In the genomic region with DNA sequence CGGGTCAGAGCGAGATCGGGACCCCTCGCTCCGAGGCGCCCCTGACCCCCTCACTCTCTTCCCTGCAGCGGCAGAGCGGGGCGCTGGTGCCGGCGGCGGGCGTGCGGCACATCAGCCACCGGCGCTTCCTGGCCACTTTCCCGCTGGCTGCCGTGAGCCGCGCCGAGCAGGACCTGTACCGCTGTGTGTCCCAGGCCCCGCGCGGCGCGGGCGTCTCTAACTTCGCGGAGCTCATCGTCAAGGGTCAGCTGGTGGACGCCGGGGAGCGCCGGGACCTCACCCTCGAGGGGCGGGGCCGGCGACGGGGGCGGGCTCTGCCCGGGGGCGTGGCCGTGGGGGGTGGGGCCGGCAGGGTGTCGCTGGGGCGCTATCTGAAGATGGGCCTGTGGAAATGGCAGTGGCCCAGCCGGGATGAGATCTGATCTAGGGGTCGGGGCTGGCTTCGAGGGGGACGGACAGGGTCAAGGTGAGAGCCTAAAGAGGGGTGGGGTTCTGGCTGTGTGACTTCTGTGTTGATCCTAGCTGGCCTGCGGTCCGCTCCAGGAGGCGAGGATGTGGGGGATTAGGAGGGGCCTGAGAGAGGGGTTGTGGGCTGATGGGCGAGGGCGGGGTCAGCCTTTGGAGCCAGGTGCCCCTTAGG, we compare ENCODE assay signal across 8 cellular contexts. TPM values are rescaled to one million over a fixed set of nuclear protein-coding genes. Genes with fewer than 3 reads are reported as not detected.
DNase-seq lines count a peak whose midpoint lies in the region; ATAC-seq and TF ChIP-seq lines count a peak whose summit lies in the region.

No MANE protein-coding gene starts in this region.

- no peak overlapping the region for H3K27ac ChIP-seq in fibroblast of lung (ENCODE audit: insufficient read depth, low read length)

- H3K27me3 Mint-ChIP-seq in nephron progenitor cell (ENCODE audit: low read depth, poor library complexity), result peaks cover 9% of the 10 kb centered on the region

- DNase-seq in HFF-Myc (ENCODE audit: extremely low read depth, low read depth) (no peak), fibroblast of lung (ENCODE audit: low read depth in 2 of 2) (peak; percentile 39 to 57), nephron progenitor cell (peak; percentile 84), retina (no peak), NCI-H2227 (lab: John Stamatoyannopoulos, UW; ENCODE audit: unreplicated experiment) (no peak), HCEC 1CT (no peak)
- peak; percentile 40 for DNase-seq in activated CD8-positive, alpha-beta memory T cell treated with anti-CD3 and anti-CD28 coated beads, Interleukin-2, amount 50 U/mL, for 4 hours

- H3K9me3 ChIP-seq in fibroblast of lung (ENCODE audit: control insufficient read depth, insufficient read depth, low read depth, low read length), result no peaks in the 10 kb centered on the region

- H3K9me3 Mint-ChIP-seq in nephron progenitor cell, result peaks cover 15% of the 10 kb centered on the region

- ATAC-seq in GM21825 (IDR thresholded peaks at IDR 0.05; ENCODE audit: unreplicated experiment), result no peak

- H3K4me1 ChIP-seq in fibroblast of lung (ENCODE audit: control insufficient read depth, extremely low read depth, insufficient read depth, low read length), result peaks cover 2% of the 10 kb centered on the region

- H3K9ac ChIP-seq in fibroblast of lung (ENCODE audit: insufficient read depth, low read length), result peak overlapping the region; percentile 29

- peak overlapping the region; percentile 84 for H3K4me3 Mint-ChIP-seq in nephron progenitor cell

- no peaks in the 10 kb centered on the region for H3K36me3 ChIP-seq in fibroblast of lung (ENCODE audit: control insufficient read depth, insufficient read depth, low read length)

- peaks cover 31% of the 10 kb centered on the region for H3K36me3 Mint-ChIP-seq in nephron progenitor cell (ENCODE audit: low read depth)

- no peaks in the 10 kb centered on the region for H4K20me1 ChIP-seq in fibroblast of lung (ENCODE audit: control insufficient read depth, extremely low read depth, insufficient read depth, low read length)

- no peak overlapping the region for H3K27ac Mint-ChIP-seq in nephron progenitor cell

- no peaks in the 10 kb centered on the region for H3K79me2 ChIP-seq in fibroblast of lung (ENCODE audit: control insufficient read depth, insufficient read depth, low read length)

- H2AFZ ChIP-seq in fibroblast of lung (ENCODE audit: low read length), result peak overlapping the region; percentile 60

- TF ChIP-seq CTCF in HFF-Myc (IDR thresholded peaks at IDR 0.05; ENCODE audit: low read depth, low read length, missing control alignments) (no peak), fibroblast of lung (conservative IDR thresholded peaks at IDR 0.05 in 1 of 2, IDR thresholded peaks at IDR 0.05 in 1 of 2; ENCODE audit: low read depth in 1 of 2, low read length in 2 of 2) (no peak), nephron progenitor cell (IDR thresholded peaks at IDR 0.05) (no peak)

- peak overlapping the region; percentile 92 for H3K4me2 ChIP-seq in fibroblast of lung (ENCODE audit: extremely low read depth, insufficient read depth, low read length)

- H3K4me1 Mint-ChIP-seq in nephron progenitor cell, result peaks cover 46% of the 10 kb centered on the region

- peaks cover 2% of the 10 kb centered on the region for H3K27me3 ChIP-seq in fibroblast of lung (ENCODE audit: control insufficient read depth, insufficient read depth, low read length)

- H3K4me3 ChIP-seq in HFF-Myc (replicated peaks; ENCODE audit: low read depth, low read length), result peak overlapping the region; percentile 39
- peak overlapping the region; percentile 34 to 67 (median 50) for H3K4me3 ChIP-seq in fibroblast of lung (replicated peaks in 1 of 4; ENCODE audit: control extremely low read depth in 1 of 4, insufficient read depth in 1 of 4, low read depth in 3 of 4, low read length in 4 of 4)

RNA-seq across cellular contexts. Expression of gene PTPRU, which starts 23.6 kb away (rescaled TPM):
- 25.8 and 27.0 TPM in 2 replicates for total RNA-seq in fibroblast of lung
- 0.58 and 1.4 TPM in 2 replicates for polyA plus RNA-seq in fibroblast of lung
- polyA plus RNA-seq in fibroblast of lung (2012), result 1.5 and 3.1 TPM in 2 replicates
- polyA minus RNA-seq in fibroblast of lung (ENCODE audit: low replicate concordance), result 2.6 and 17.7 TPM in 2 replicates

RNA-seq across cellular contexts. Expression of gene MECR, which starts 29.2 kb away (rescaled TPM):
- 16.9 and 17.5 TPM in 2 replicates for total RNA-seq in fibroblast of lung
- polyA plus RNA-seq in fibroblast of lung, result 19.8 and 21.0 TPM in 2 replicates
- polyA plus RNA-seq in fibroblast of lung (2012), result 30.5 and 31.6 TPM in 2 replicates
- 25.3 and 62.5 TPM in 2 replicates for polyA minus RNA-seq in fibroblast of lung (ENCODE audit: low replicate concordance)

Comparison
In these comparisons a context has a peak if more than half of its experiments do, and no peak if none do; other contexts are left out.
1. DNase-seq: peak in activated CD8-positive, alpha-beta memory T cell treated with anti-CD3 and anti-CD28 coated beads, Interleukin-2, amount 50 U/mL, for 4 hours (single experiment), fibroblast of lung (2 of 2) and nephron progenitor cell (single experiment); none in HFF-Myc (single experiment), retina (single experiment), NCI-H2227 (single experiment) and HCEC 1CT (single experiment).